Comparison of ENCODE assay signal across 16 cellular contexts in genomic region chr9:120032639-120033038, GRCh38.
DNase-seq lines count a peak whose midpoint lies in the region; ATAC-seq and TF ChIP-seq lines count a peak whose summit lies in the region.
"Had no signal": no experiment of that assay in that cellular context is flagged by ENCODE, and none has a peak within 500 bp of the region (broad histone marks: within the 10 kb centered on the region; RNA-seq: fewer than 3 reads in every experiment).

No MANE protein-coding gene starts in this region.

- no peak overlapping the region for H3K27ac ChIP-seq in HCT116 (ENCODE audit: low read depth, low read length)
- H3K27ac ChIP-seq: upper lobe of left lung had no signal

- POLR2A ChIA-PET in activated CD4-positive, alpha-beta T cell treated with anti-CD3 and anti-CD28 coated beads for 36 hours (lab: Charles Lee) = no interaction called here
- POLR2A ChIA-PET in HCT116 (lab: Charles Lee) = no interaction called here

- in situ Hi-C loops in SK-MEL-5 (cut with HindIII; ENCODE audit: low pct_unique_long_range_greater_than_20kb, low sequenced_read_pairs) = no loop called here

- H3K36me3 Mint-ChIP-seq in activated CD4-positive, alpha-beta T cell treated with anti-CD3 and anti-CD28 coated beads for 36 hours (ENCODE audit: low read depth) = no peaks in the 10 kb centered on the region
- H3K36me3 Mint-ChIP-seq in osteocyte (ENCODE audit: unreplicated experiment) = no peaks in the 10 kb centered on the region

- peaks cover 6% of the 10 kb centered on the region for H3K27me3 Mint-ChIP-seq in activated CD4-positive, alpha-beta T cell treated with anti-CD3 and anti-CD28 coated beads for 36 hours
- no peaks in the 10 kb centered on the region for H3K27me3 Mint-ChIP-seq in osteocyte (ENCODE audit: unreplicated experiment)

- CTCF ChIA-PET in activated CD4-positive, alpha-beta T cell treated with anti-CD3 and anti-CD28 coated beads for 36 hours (lab: Charles Lee) = no interaction called here
- CTCF ChIA-PET in HCT116 (lab: Charles Lee) = interaction anchor here (1.2 kb wide), 1 partner anchor 64 kb away, joined by 4 read pairs; no protein-coding TSS in a partner anchor

- DNase-seq in activated CD4-positive, alpha-beta T cell treated with anti-CD3 and anti-CD28 coated beads for 36 hours = peak; percentile 4
- no peak for DNase-seq in activated CD4-positive, alpha-beta T cell treated with anti-CD3 and anti-CD28 coated beads, Interleukin-2, amount 50 U/mL, for 48 hours
- DNase-seq in HCT116 (ENCODE audit: low read depth, low spot score) = no peak
- DNase-seq in SK-MEL-5 (ENCODE audit: low read depth, low spot score) = peak; percentile 48
- DNase-seq in osteocyte (ENCODE audit: extremely low spot score, unreplicated experiment) = no peak
- no peak for DNase-seq in effector CD8-positive, alpha-beta T cell (lab: John Stamatoyannopoulos, UW)
- no peak for DNase-seq in T-helper 1 cell
- DNase-seq in NCI-H82 (lab: John Stamatoyannopoulos, UW) = no peak
- DNase-seq: activated T-cell treated with anti-CD3 and anti-CD28 coated beads, Interleukin-2, amount 50 U/mL, for 24 hours; anterior cingulate cortex; cortex of kidney; EL; midbrain; NCI-H446 treated with DMSO at 0.1 percent for 48 hours had no signal

- intact Hi-C loops in activated CD4-positive, alpha-beta T cell treated with anti-CD3 and anti-CD28 coated beads for 36 hours (cut with DNase I, micrococcal nuclease) = no loop called here
- intact Hi-C loops in HCT116 (cut with micrococcal nuclease) = no loop called here

- RAD21 ChIA-PET in HCT116 (lab: Charles Lee; ENCODE audit: low non-redundant PET in 1 of 2, low total read pairs in 2 of 2, uncharacterized antibody in 2 of 2, unreplicated experiment in 2 of 2) = no interaction called here

- no peak overlapping the region for H3K4me3 Mint-ChIP-seq in activated CD4-positive, alpha-beta T cell treated with anti-CD3 and anti-CD28 coated beads for 36 hours
- no peak overlapping the region for H3K4me3 Mint-ChIP-seq in osteocyte (ENCODE audit: unreplicated experiment)
- H3K4me3 Mint-ChIP-seq: activated T-cell treated with anti-CD3 and anti-CD28 coated beads, Interleukin-2, amount 50 U/mL, for 24 hours had no signal

- no peak overlapping the region for H3K4me3 ChIP-seq in HCT116 (replicated peaks in 1 of 2; ENCODE audit: low read depth in 1 of 2, low read length in 2 of 2)
- H3K4me3 ChIP-seq: HAP-1, upper lobe of left lung had no signal

- no peak overlapping the region for H2AFZ ChIP-seq in HCT116 (ENCODE audit: low read depth, low read length, poor library complexity, severe bottlenecking)

- H3K4me1 ChIP-seq in HCT116 (ENCODE audit: control insufficient read depth in 1 of 2, insufficient read depth in 2 of 2, low read length in 2 of 2) = no peaks in the 10 kb centered on the region
- H3K4me1 ChIP-seq: HAP-1, upper lobe of left lung had no signal

- H3K9me2 ChIP-seq in HCT116 (ENCODE audit: insufficient read depth) = no peaks in the 10 kb centered on the region

- H3K27ac Mint-ChIP-seq in activated CD4-positive, alpha-beta T cell treated with anti-CD3 and anti-CD28 coated beads for 36 hours = no peak overlapping the region
- no peak overlapping the region for H3K27ac Mint-ChIP-seq in osteocyte (ENCODE audit: unreplicated experiment)
- H3K27ac Mint-ChIP-seq: activated T-cell treated with anti-CD3 and anti-CD28 coated beads, Interleukin-2, amount 50 U/mL, for 24 hours had no signal

- H3K9me3 Mint-ChIP-seq in activated CD4-positive, alpha-beta T cell treated with anti-CD3 and anti-CD28 coated beads for 36 hours (ENCODE audit: low read depth) = no peaks in the 10 kb centered on the region
- H3K9me3 Mint-ChIP-seq in osteocyte (ENCODE audit: unreplicated experiment) = no peaks in the 10 kb centered on the region
- H3K9me3 Mint-ChIP-seq: activated T-cell treated with anti-CD3 and anti-CD28 coated beads, Interleukin-2, amount 50 U/mL, for 24 hours had no signal

- no peak overlapping the region for H3K4me2 ChIP-seq in HCT116 (ENCODE audit: low read length)

- TF ChIP-seq RAD21 in HCT116 (IDR thresholded peaks at IDR 0.05; ENCODE audit: low read depth) = peak; percentile 29

- peak; percentile 30 to 62 (median 55); a peak in 4 of 6 replicates for TF ChIP-seq CTCF in HCT116 (IDR thresholded peaks at IDR 0.05 in 2 of 3, conservative IDR thresholded peaks at IDR 0.05 in 1 of 3; ENCODE audit: borderline replicate concordance in 1 of 3, insufficient read depth in 1 of 3, low read depth in 2 of 3, low read length in 2 of 3)
- peak; percentile 24 for TF ChIP-seq CTCF in osteocyte (IDR thresholded peaks at IDR 0.05)

- H3K36me3 ChIP-seq in HCT116 (ENCODE audit: control insufficient read depth in 1 of 2, insufficient read depth in 2 of 2, low read length in 2 of 2) = no peaks in the 10 kb centered on the region
- H3K36me3 ChIP-seq: HAP-1, upper lobe of left lung had no signal

- no peaks in the 10 kb centered on the region for H4K20me1 ChIP-seq in HCT116 (ENCODE audit: insufficient read depth)

- no peaks in the 10 kb centered on the region for H3K9me3 ChIP-seq in HCT116 (ENCODE audit: control insufficient read depth in 1 of 2, insufficient read depth in 1 of 2, low read depth in 1 of 2, low read length in 2 of 2)
- H3K9me3 ChIP-seq: HAP-1, upper lobe of left lung had no signal

- no peak for TF ChIP-seq POLR2A in HCT116 (IDR thresholded peaks at IDR 0.05; ENCODE audit: borderline replicate concordance, extremely low read depth, insufficient read depth, insufficient read length)

- H3K9ac ChIP-seq in HCT116 (ENCODE audit: low read length) = no peak overlapping the region

- BruUV-seq in HCT116 (replicated peaks; lab: Mats Ljungman, UMichigan) = no TSS peak

- peaks cover 9% of the 10 kb centered on the region; the same call in 1 of the 2 replicates for H3K27me3 ChIP-seq in HCT116 (ENCODE audit: insufficient read depth, low read length)
- H3K27me3 ChIP-seq: upper lobe of left lung had no signal

- no peaks in the 10 kb centered on the region for H3K79me2 ChIP-seq in HCT116 (ENCODE audit: insufficient read depth, low read length)

- ATAC-seq in activated CD4-positive, alpha-beta T cell treated with anti-CD3 and anti-CD28 coated beads for 36 hours = no peak
- peak; percentile 67 for ATAC-seq in HCT116

- no peaks in the 10 kb centered on the region for H3K4me1 Mint-ChIP-seq in activated CD4-positive, alpha-beta T cell treated with anti-CD3 and anti-CD28 coated beads for 36 hours
- no peaks in the 10 kb centered on the region for H3K4me1 Mint-ChIP-seq in osteocyte (ENCODE audit: unreplicated experiment)

TF ChIP-seq in HCT116, 20 proteins besides CTCF, POLR2A, EP300 and RAD21 (continues in another document):
- no peak for TF ChIP-seq FOSL1 (IDR thresholded peaks at IDR 0.05; ENCODE audit: low read depth)
- TF ChIP-seq EZH2 (IDR thresholded peaks at IDR 0.05) = no peak
- TF ChIP-seq CBX3 (IDR thresholded peaks at IDR 0.05; ENCODE audit: low read depth) = no peak
- TF ChIP-seq ZFX (IDR thresholded peaks at IDR 0.05) = no peak
- TF ChIP-seq EGR1 (IDR thresholded peaks at IDR 0.05; ENCODE audit: low read depth) = no peak
- TF ChIP-seq SP1 (IDR thresholded peaks at IDR 0.05; ENCODE audit: low read depth) = no peak
- TF ChIP-seq EZH2phosphoT487 (IDR thresholded peaks at IDR 0.05; ENCODE audit: borderline replicate concordance) = no peak
- TF ChIP-seq ATF3 (IDR thresholded peaks at IDR 0.05) = no peak
- no peak for TF ChIP-seq JUND (IDR thresholded peaks at IDR 0.05)
- TF ChIP-seq POLR2AphosphoS5 (IDR thresholded peaks at IDR 0.05; ENCODE audit: low read depth, low read length) = no peak
- no peak for TF ChIP-seq ZNF274 (IDR thresholded peaks at IDR 0.05; ENCODE audit: low read depth, low read length)
- no peak for TF ChIP-seq SIN3A (IDR thresholded peaks at IDR 0.05; ENCODE audit: low read depth)
- TF ChIP-seq SRF (IDR thresholded peaks at IDR 0.05; ENCODE audit: low read depth) = no peak
- TF ChIP-seq MAX (IDR thresholded peaks at IDR 0.05) = no peak
- no peak for TF ChIP-seq TCF7L2 (IDR thresholded peaks at IDR 0.05; ENCODE audit: borderline replicate concordance, extremely low read depth, insufficient read depth, insufficient read length)
- TF ChIP-seq YY1 (IDR thresholded peaks at IDR 0.05; ENCODE audit: extremely low read depth, insufficient replicate concordance, low read depth, low read length) = no peak
- TF ChIP-seq ZBTB33 (IDR thresholded peaks at IDR 0.05; ENCODE audit: extremely low read depth, insufficient replicate concordance, low read length) = no peak

Comparison
In these comparisons a context has a peak if more than half of its experiments do, and no peak if none do; other contexts are left out.
1. DNase-seq: peak in activated CD4-positive, alpha-beta T cell treated with anti-CD3 and anti-CD28 coated beads for 36 hours (single experiment) and SK-MEL-5 (single experiment); none in activated CD4-positive, alpha-beta T cell treated with anti-CD3 and anti-CD28 coated beads, Interleukin-2, amount 50 U/mL, for 48 hours (0 of 2), HCT116 (single experiment), osteocyte (single experiment), effector CD8-positive, alpha-beta T cell (single experiment), T-helper 1 cell (0 of 5) and NCI-H82 (single experiment).